11 cellular contexts compared by ENCODE assay signal in the genomic region with DNA sequence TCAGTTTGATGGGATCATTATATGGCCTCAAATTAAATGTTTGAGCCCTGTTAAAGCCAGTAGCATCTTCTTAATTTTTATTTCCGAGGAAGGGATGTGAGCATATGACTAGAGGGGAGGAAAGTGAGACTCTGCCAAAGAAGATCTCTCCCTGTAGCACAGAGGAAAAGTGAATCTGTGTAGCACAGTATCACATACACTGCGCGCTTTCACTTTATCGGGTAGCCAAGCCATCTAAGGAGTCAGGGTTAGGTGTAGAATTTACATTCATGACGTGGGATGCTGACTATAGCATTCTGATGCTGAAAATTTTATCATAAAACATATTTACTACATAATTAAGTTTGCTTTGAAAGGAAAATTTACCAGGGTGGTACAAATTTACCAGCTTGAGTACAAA. TPM values are rescaled to one million over a fixed set of nuclear protein-coding genes. Genes with fewer than 3 reads are reported as not detected.
A peak's percentile ranks its signal among the peaks of the same experiment; 100 is the strongest.
DNase-seq lines count a peak whose midpoint lies in the region; ATAC-seq, FAIRE-seq and TF ChIP-seq lines count a peak whose summit lies in the region.
"Had no signal": no experiment of that assay in that cellular context is flagged by ENCODE, and none has a peak within 500 bp of the region (broad histone marks: within the 10 kb centered on the region; RNA-seq: fewer than 3 reads in every experiment).

No MANE protein-coding gene starts in this region.

- peaks cover 0 to 97% (median 19%) of the 10 kb centered on the region in 11 experiments; a peak in 14 of 22 replicates for H4K20me1 ChIP-seq in BLaER1 treated with 17β-estradiol and CSF1 and Interleukin-3, amounts not matched to agents 10 nM and 100 nM

- FAIRE-seq in small intestine (lab: Jason Lieb, UNC), result no peak
- FAIRE-seq: K562 had no signal

- H3K36me3 ChIP-seq in BLaER1 treated with 17β-estradiol and CSF1 and Interleukin-3, amounts not matched to agents 10 nM and 100 nM, result peaks cover 26 to 69% (median 35%) of the 10 kb centered on the region in 11 experiments
- H3K36me3 ChIP-seq in KOPT-K1 (ENCODE audit: insufficient read depth, low read length), result peaks cover 22% of the 10 kb centered on the region
- no peaks in the 10 kb centered on the region for H3K36me3 ChIP-seq in small intestine (ENCODE audit: control insufficient read depth in 2 of 2, insufficient read depth in 2 of 2, low read length in 2 of 2)

- TF ChIP-seq CTCF in natural killer cell (IDR thresholded peaks at IDR 0.05) (no peak), GM10266 (IDR thresholded peaks at IDR 0.05; ENCODE audit: control insufficient read depth, insufficient read depth, low read depth, missing control alignments) (no peak), omental fat pad (IDR thresholded peaks at IDR 0.05) (no peak)

- H3K9me3 Mint-ChIP-seq in activated naive CD8-positive, alpha-beta T cell (ENCODE audit: low read depth), result no peaks in the 10 kb centered on the region
- no peaks in the 10 kb centered on the region for H3K9me3 Mint-ChIP-seq in natural killer cell

- WGBS in small intestine, 3 donors, result 92 to 94% (median 94%) methylated on average over 5 of the region's 5 CpGs

- peak overlapping the region in 7 of 10 experiments; percentile 75 to 88 (median 84); a peak in 10 of 20 replicates for H3K4me3 ChIP-seq in BLaER1 treated with 17β-estradiol and CSF1 and Interleukin-3, amounts not matched to agents 10 nM and 100 nM
- H3K4me3 ChIP-seq in small intestine (ENCODE audit: low read depth in 1 of 2, low read length in 2 of 2), result peak overlapping the region in 1 of 2 donors; percentile 80
- H3K4me3 ChIP-seq: K562 had no signal

- H3K9ac ChIP-seq in BLaER1 treated with 17β-estradiol and CSF1 and Interleukin-3, amounts not matched to agents 10 nM and 100 nM, result peak overlapping the region in 9 of 11 experiments; percentile 79 to 92 (median 87); a peak in 13 of 22 replicates

- no peaks in the 10 kb centered on the region for H3K27me3 ChIP-seq in BLaER1 treated with 17β-estradiol and CSF1 and Interleukin-3, amounts not matched to agents 10 nM and 100 nM
- no peaks in the 10 kb centered on the region for H3K27me3 ChIP-seq in small intestine (ENCODE audit: control insufficient read depth in 2 of 2, insufficient read depth in 2 of 2, low read length in 2 of 2)

- peaks cover 62 to 70% (median 64%) of the 10 kb centered on the region in 10 experiments for H3K4me1 ChIP-seq in BLaER1 treated with 17β-estradiol and CSF1 and Interleukin-3, amounts not matched to agents 10 nM and 100 nM
- H3K4me1 ChIP-seq in small intestine (ENCODE audit: control insufficient read depth in 2 of 2, insufficient read depth in 1 of 2, low read depth in 1 of 2, low read length in 1 of 2), result peaks cover 0 to 5% of the 10 kb centered on the region in 2 donors

- H3K27ac Mint-ChIP-seq in activated naive CD8-positive, alpha-beta T cell, result peak overlapping the region; percentile 98
- H3K27ac Mint-ChIP-seq in natural killer cell, result peak overlapping the region; percentile 77 to 94

- H3K4me3 Mint-ChIP-seq in activated naive CD8-positive, alpha-beta T cell, result peak overlapping the region; percentile 92
- H3K4me3 Mint-ChIP-seq in natural killer cell, result peak overlapping the region; percentile 94

- H3K4me1 Mint-ChIP-seq in activated naive CD8-positive, alpha-beta T cell (ENCODE audit: low read depth), result peaks cover 66% of the 10 kb centered on the region
- peaks cover 41 to 45% of the 10 kb centered on the region in 2 donors for H3K4me1 Mint-ChIP-seq in natural killer cell

- H3K27me3 Mint-ChIP-seq in activated naive CD8-positive, alpha-beta T cell, result no peaks in the 10 kb centered on the region
- H3K27me3 Mint-ChIP-seq in natural killer cell (ENCODE audit: low read depth in 2 of 2), result no peaks in the 10 kb centered on the region

- no peak for DNase-seq in natural killer cell
- no peak for DNase-seq in small intestine
- DNase-seq in GM10266 (ENCODE audit: extremely low spot score), result no peak
- no peak for DNase-seq in omental fat pad (ENCODE audit: low spot score)
- DNase-seq in posterior vena cava (ENCODE audit: low spot score), result no peak
- DNase-seq: cortex of kidney, NCI-H446 had no signal

- peak overlapping the region in 5 of 11 experiments; percentile 85 to 93 (median 88); a peak in 4 of 22 replicates for H3K27ac ChIP-seq in BLaER1 treated with 17β-estradiol and CSF1 and Interleukin-3, amounts not matched to agents 10 nM and 100 nM
- H3K27ac ChIP-seq in KOPT-K1 (ENCODE audit: low read depth, low read length, poor library complexity, severe bottlenecking), result peak overlapping the region; percentile 92
- H3K27ac ChIP-seq in small intestine (ENCODE audit: low read depth in 1 of 2, low read length in 1 of 2), result no peak overlapping the region

- peaks cover 17% of the 10 kb centered on the region for H3K36me3 Mint-ChIP-seq in activated naive CD8-positive, alpha-beta T cell
- H3K36me3 Mint-ChIP-seq in natural killer cell, result no peaks in the 10 kb centered on the region

- no peak for ATAC-seq in natural killer cell
- no peak for ATAC-seq in omental fat pad (ENCODE audit: low FRiP score)
- ATAC-seq: K562 had no signal

- peak overlapping the region in 10 of 11 experiments; percentile 86 to 98 (median 95); a peak in 20 of 22 replicates for H3K4me2 ChIP-seq in BLaER1 treated with 17β-estradiol and CSF1 and Interleukin-3, amounts not matched to agents 10 nM and 100 nM

- H3K9me3 ChIP-seq in BLaER1 treated with 17β-estradiol and CSF1 and Interleukin-3, amounts not matched to agents 10 nM and 100 nM (replicated peaks in 1 of 11), result no peaks in the 10 kb centered on the region
- H3K9me3 ChIP-seq in KOPT-K1 (ENCODE audit: insufficient read depth, low read length, poor library complexity, severe bottlenecking) (no peaks in the 10 kb centered on the region), small intestine (ENCODE audit: control insufficient read depth, low read depth) (no peaks in the 10 kb centered on the region)

- intact Hi-C loops in natural killer cell (cut with micrococcal nuclease), result no loop called here
- intact Hi-C loops in posterior vena cava (cut with DNase I), result loop anchor here in 1 of 2 donors (5.0 kb wide), 1 partner anchor 803 kb away; no protein-coding TSS in a partner anchor

RNA-seq across cellular contexts. Expression of gene LRRC8D, which starts 24.0 kb away (rescaled TPM):
- total RNA-seq in natural killer cell (10 to 100 TPM; 16.2 to 26.2 (median 17.1) TPM), omental fat pad (10 to 100 TPM in 1 of 4 donors, 1 to 10 TPM in 3; 6.9 to 13.2 (median 8.8) TPM), posterior vena cava (1 to 10 TPM; 5.6 to 8.6 TPM)
- polyA plus RNA-seq in small intestine, result 10 to 100 TPM; 13.0 to 22.1 (median 18.3) TPM
